In the genomic region with DNA sequence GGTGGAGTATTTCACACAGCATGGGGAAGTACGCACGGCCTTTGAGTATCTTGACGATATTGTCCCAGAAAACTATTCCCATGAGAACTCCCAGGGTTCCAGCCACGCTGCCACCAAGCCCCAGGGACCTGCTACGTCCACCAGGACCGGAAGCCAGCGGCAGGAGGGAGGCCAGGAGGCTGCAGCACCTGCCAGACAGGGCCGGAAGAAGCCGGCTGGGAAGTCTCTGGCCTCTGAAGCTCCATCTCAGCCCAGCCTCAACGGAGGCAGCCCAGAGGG, we compare ENCODE assay signal across 31 cellular contexts. TPM values are rescaled to one million over a fixed set of nuclear protein-coding genes. Genes with fewer than 3 reads are reported as not detected.
"Had no signal": no experiment of that assay in that cellular context is flagged by ENCODE, and none has a peak within 500 bp of the region (broad histone marks: within the 10 kb centered on the region; RNA-seq: fewer than 3 reads in every experiment).

No MANE protein-coding gene starts in this region.

- ATAC-seq: left lobe of liver; naive thymus-derived CD8-positive, alpha-beta T cell; psoas muscle; right lobe of liver; stimulated activated effector memory CD8-positive, alpha-beta T cell treated with anti-CD3 and anti-CD28 coated beads, Interleukin-12 subunit alpha, Interleukin-12 subunit beta, amount 100 ng/mL, for 72 hours had no signal

- H3K4me2 ChIP-seq: smooth muscle cell had no signal

- H3K4me3 ChIP-seq: coronary artery, esophagus squamous epithelium, ovary, psoas muscle, right lobe of liver, smooth muscle cell, stomach, testis, tibial artery, upper lobe of left lung, uterus had no signal

- H3K9me3 ChIP-seq: esophagus squamous epithelium, ovary, psoas muscle, right lobe of liver, stomach, testis, tibial artery, upper lobe of left lung, uterus had no signal

- H3K36me3 ChIP-seq: ovary, uterus had no signal

- H3K4me1 ChIP-seq: esophagus squamous epithelium, psoas muscle, right lobe of liver, upper lobe of left lung, uterus had no signal

- H3K27me3 ChIP-seq: esophagus squamous epithelium, ovary, right lobe of liver, stomach, testis, tibial artery, upper lobe of left lung, uterus had no signal

- DNase-seq: dermis blood vessel endothelial cell; effector memory CD4-positive, alpha-beta T cell; esophagus squamous epithelium; foreskin melanocyte; mesendoderm; midbrain; naive thymus-derived CD8-positive, alpha-beta T cell; nephron progenitor cell; nucleus accumbens; ovary; psoas muscle; stimulated activated CD4-positive, alpha-beta T cell treated with anti-CD3 and anti-CD28 coated beads, Interleukin-2, amount 100 ng/mL, for 24 hours; stimulated activated CD4-positive, alpha-beta T cell treated with anti-CD3 and anti-CD28 coated beads, Interleukin-4, amount 100 ng/mL, for 24 hours; stimulated activated naive CD4-positive, alpha-beta T cell treated with Interleukin-2 at 50 U/mL for 16 hours; stomach; testis; tibial artery; uterus had no signal

- H3K27ac ChIP-seq: coronary artery, esophagus squamous epithelium, ovary, psoas muscle, right lobe of liver, stomach, upper lobe of left lung, uterus had no signal

RNA-seq across cellular contexts. Expression of gene MRGPRD, which starts 44.5 kb away (rescaled TPM):
- total RNA-seq: dermis blood vessel endothelial cell; endothelial cell of umbilical vein; epithelial cell of proximal tubule; esophagus squamous epithelium; left lobe of liver; lower leg skin; lung microvascular endothelial cell; mucosa of gallbladder; myocyte; naive thymus-derived CD8-positive, alpha-beta T cell; ovary; psoas muscle; right lobe of liver; smooth muscle cell; testis; upper lobe of left lung had no signal
- polyA plus RNA-seq: endothelial cell of umbilical vein, keratinocyte, ovary, psoas muscle, smooth muscle cell, stomach had no signal
